In genomic region chr2:226273440-226273839, GRCh38 we compare ENCODE assay signal across 26 cellular contexts.
DNase-seq lines count a peak whose midpoint lies in the region; ATAC-seq and TF ChIP-seq lines count a peak whose summit lies in the region.
"Had no signal": no experiment of that assay in that cellular context is flagged by ENCODE, and none has a peak within 500 bp of the region (broad histone marks: within the 10 kb centered on the region; RNA-seq: fewer than 3 reads in every experiment).

No MANE protein-coding gene starts in this region.

- H3K27me3 Mint-ChIP-seq in glutamatergic neuron (ENCODE audit: unreplicated experiment) = no peaks in the 10 kb centered on the region

- H3K79me2 ChIP-seq in SK-N-SH (ENCODE audit: insufficient read depth) = no peaks in the 10 kb centered on the region

- no peak overlapping the region for H3K4me3 Mint-ChIP-seq in glutamatergic neuron (ENCODE audit: unreplicated experiment)
- H3K4me3 Mint-ChIP-seq: CD14-positive monocyte had no signal

- no peak overlapping the region for H3K27ac Mint-ChIP-seq in glutamatergic neuron (ENCODE audit: unreplicated experiment)
- H3K27ac Mint-ChIP-seq: CD14-positive monocyte had no signal

- H2AFZ ChIP-seq in SK-N-SH (ENCODE audit: low read depth) = no peak overlapping the region
- H2AFZ ChIP-seq: PC-9 had no signal

- no peaks in the 10 kb centered on the region for H3K9me3 ChIP-seq in SK-N-SH
- no peaks in the 10 kb centered on the region for H3K9me3 ChIP-seq in psoas muscle
- H3K9me3 ChIP-seq: BE2C, MG63 had no signal

- H3K4me1 Mint-ChIP-seq in glutamatergic neuron (ENCODE audit: low read depth, unreplicated experiment) = no peaks in the 10 kb centered on the region

- H3K36me3 ChIP-seq in SK-N-SH (replicated peaks in 1 of 2; ENCODE audit: control insufficient read depth in 1 of 2, insufficient read depth in 2 of 2, low read length in 1 of 2) = no peaks in the 10 kb centered on the region
- H3K36me3 ChIP-seq in psoas muscle (ENCODE audit: insufficient read depth in 1 of 2, low read depth in 1 of 2) = no peaks in the 10 kb centered on the region
- H3K36me3 ChIP-seq: BE2C, MG63 had no signal

- H3K36me3 Mint-ChIP-seq in glutamatergic neuron (ENCODE audit: unreplicated experiment) = no peaks in the 10 kb centered on the region
- H3K36me3 Mint-ChIP-seq: CD14-positive monocyte had no signal

- H3K9me2 ChIP-seq in SK-N-SH = no peaks in the 10 kb centered on the region

- H3K4me2 ChIP-seq in SK-N-SH = no peak overlapping the region
- H3K4me2 ChIP-seq: PC-9 had no signal

- no peak for TF ChIP-seq CTCF in SK-N-SH (IDR thresholded peaks at IDR 0.05)
- no peak for TF ChIP-seq CTCF in psoas muscle (IDR thresholded peaks at IDR 0.05)
- no peak for TF ChIP-seq CTCF in glutamatergic neuron (IDR thresholded peaks at IDR 0.05; ENCODE audit: partially characterized antibody, unreplicated experiment)

- no peaks in the 10 kb centered on the region for H3K9me3 Mint-ChIP-seq in glutamatergic neuron (ENCODE audit: unreplicated experiment)

- H3K27me3 ChIP-seq in SK-N-SH (ENCODE audit: insufficient read depth) (no peaks in the 10 kb centered on the region; the same call in 1 of the 2 replicates), psoas muscle (ENCODE audit: insufficient read depth in 3 of 3, low read length in 2 of 3) (no peaks in the 10 kb centered on the region)
- H3K27me3 ChIP-seq: BE2C, MG63 had no signal

- H3K4me3 ChIP-seq in SK-N-SH (ENCODE audit: low read depth in 2 of 2, low read length in 1 of 2) = no peak overlapping the region
- H3K4me3 ChIP-seq in psoas muscle = no peak overlapping the region
- H3K4me3 ChIP-seq: GM12878, MG63, PC-9 had no signal

- H3K9ac ChIP-seq in SK-N-SH = no peak overlapping the region

- TF ChIP-seq RAD21 in SK-N-SH (IDR thresholded peaks at IDR 0.05; ENCODE audit: low read length) = no peak

- no peaks in the 10 kb centered on the region for H3F3A ChIP-seq in SK-N-SH (replicated peaks; ENCODE audit: insufficient read depth)

- no peaks in the 10 kb centered on the region for H4K20me1 ChIP-seq in SK-N-SH (ENCODE audit: insufficient read depth)

- no peak for DNase-seq in SK-N-SH
- peak; percentile 7 for DNase-seq in hepatic stellate cell (ENCODE audit: low spot score)
- DNase-seq in psoas muscle = no peak
- no peak for DNase-seq in glutamatergic neuron
- no peak for DNase-seq in cerebellar cortex (ENCODE audit: low spot score)
- DNase-seq in RKO (ENCODE audit: low spot score) = no peak
- DNase-seq: BE2C; GDM1; KBM-7; MG63; NCI-H1105 treated with DMSO at 0.1 percent for 48 hours; NCI-H146; NCI-H1930; NCI-H2107; NCI-H446; NCI-H524 treated with DMSO at 0.1 percent for 48 hours; NCI-H82; NK-92 treated with Interleukin-12 subunit alpha and Interleukin-12 subunit beta, amount 100 ng/mL, for 24 hours; PC-9; SHP77 had no signal

- POLR2A ChIA-PET in SK-N-SH (lab: Yijun Ruan, JAX) = no interaction called here

- CTCF ChIA-PET in SK-N-SH (lab: Yijun Ruan, JAX) = no interaction called here

- no peaks in the 10 kb centered on the region for H3K4me1 ChIP-seq in SK-N-SH (ENCODE audit: control insufficient read depth in 1 of 2, insufficient read depth in 2 of 2, low read depth in 1 of 2, low read length in 1 of 2)
- H3K4me1 ChIP-seq in psoas muscle = peaks cover 4% of the 10 kb centered on the region
- H3K4me1 ChIP-seq: BE2C had no signal

- TF ChIP-seq EP300 in SK-N-SH (IDR thresholded peaks at IDR 0.05; ENCODE audit: borderline replicate concordance in 1 of 2, low read depth in 1 of 2, low read length in 1 of 2) = no peak

- intact Hi-C loops in psoas muscle (cut with DNase I) = loop anchor here in 1 of 2 donors (5.0 kb wide), 1 partner anchor 524 kb away; the partner anchor contains the start of gene IRS1

- H3K27ac ChIP-seq in SK-N-SH (ENCODE audit: low read depth in 2 of 2, low read length in 1 of 2) = peak overlapping the region in 1 of 2 experiments; percentile 14; a peak in 1 of 4 replicates
- peak overlapping the region; percentile 44 for H3K27ac ChIP-seq in psoas muscle
- H3K27ac ChIP-seq: 22Rv1, PC-9, RWPE1 had no signal

- ATAC-seq in SK-N-SH treated with all-trans-retinoic acid at 6 μM for 48 hours = no peak
- ATAC-seq in psoas muscle = peak; percentile 81 to 98 (median 93)
- no peak for ATAC-seq in HG03439 (IDR thresholded peaks at IDR 0.05; ENCODE audit: unreplicated experiment)
- ATAC-seq: GM12878 had no signal

TF ChIP-seq in SK-N-SH treated with all-trans-retinoic acid at 6 μM for 48 hours, 23 proteins besides CTCF, POLR2A, EP300 and RAD21:
- TF ChIP-seq ZC3H10 (CRISPR knock-in tag; IDR thresholded peaks at IDR 0.05) (0 out of 2 replicates have a peak, but pooled peaks have one; percentile 25), PPARA (CRISPR knock-in tag; IDR thresholded peaks at IDR 0.05; ENCODE audit: borderline replicate concordance) (no peak)

TF ChIP-seq in SK-N-SH, 30 proteins besides CTCF, POLR2A, EP300 and RAD21:
- TF ChIP-seq PBX3 (IDR thresholded peaks at IDR 0.05) (no peak), FOXJ3 (CRISPR knock-in tag; IDR thresholded peaks at IDR 0.05) (no peak), POLR2AphosphoS5 (IDR thresholded peaks at IDR 0.05; ENCODE audit: low read depth, low read length) (no peak), RXRA (IDR thresholded peaks at IDR 0.05; ENCODE audit: borderline replicate concordance, low read depth) (no peak), GATA2 (CRISPR knock-in tag; IDR thresholded peaks at IDR 0.05) (no peak), SIN3A (IDR thresholded peaks at IDR 0.05; ENCODE audit: borderline replicate concordance, low read depth, low read length) (no peak), TAF1 (IDR thresholded peaks at IDR 0.05; ENCODE audit: borderline replicate concordance, low read depth, low read length) (no peak), GABPA (IDR thresholded peaks at IDR 0.05; ENCODE audit: low read depth) (no peak), FOSL2 (IDR thresholded peaks at IDR 0.05; ENCODE audit: borderline replicate concordance, low read depth) (no peak), RFX5 (IDR thresholded peaks at IDR 0.05; ENCODE audit: low read length) (no peak)

Comparison
In these comparisons a context has a peak if more than half of its experiments do, and no peak if none do; other contexts are left out.
1. ATAC-seq: peak in psoas muscle (4 of 4); none in SK-N-SH treated with all-trans-retinoic acid at 6 μM for 48 hours (single experiment) and HG03439 (single experiment).